In the genomic region with DNA sequence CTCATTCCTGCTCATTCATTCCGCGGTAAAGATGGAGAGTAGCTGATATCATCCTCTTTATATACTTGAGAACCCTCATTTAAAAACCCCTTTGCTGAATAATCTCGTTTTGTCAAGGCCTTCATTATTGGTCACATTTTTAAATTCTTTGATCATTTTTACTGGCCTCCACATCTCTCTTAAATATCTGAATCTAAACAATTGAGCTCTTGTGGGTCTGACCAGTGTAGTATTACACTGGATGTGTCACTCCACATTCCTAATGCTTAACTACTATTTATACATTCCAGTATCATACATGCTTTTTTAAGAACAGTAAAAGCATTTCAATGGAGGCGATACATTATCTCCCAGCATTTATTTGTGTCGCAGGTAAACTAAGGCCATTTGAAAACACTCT, we compare ENCODE assay signal across 1 cellular context.
TF ChIP-seq lines count a peak whose summit lies in the region.

No MANE protein-coding gene starts in this region.

TF ChIP-seq in HepG2, 621 proteins besides CTCF, POLR2A, EP300 and RAD21:
- no peak for TF ChIP-seq ZBTB42 (CRISPR knock-in tag; IDR thresholded peaks at IDR 0.05)
- TF ChIP-seq, protein P1, sequence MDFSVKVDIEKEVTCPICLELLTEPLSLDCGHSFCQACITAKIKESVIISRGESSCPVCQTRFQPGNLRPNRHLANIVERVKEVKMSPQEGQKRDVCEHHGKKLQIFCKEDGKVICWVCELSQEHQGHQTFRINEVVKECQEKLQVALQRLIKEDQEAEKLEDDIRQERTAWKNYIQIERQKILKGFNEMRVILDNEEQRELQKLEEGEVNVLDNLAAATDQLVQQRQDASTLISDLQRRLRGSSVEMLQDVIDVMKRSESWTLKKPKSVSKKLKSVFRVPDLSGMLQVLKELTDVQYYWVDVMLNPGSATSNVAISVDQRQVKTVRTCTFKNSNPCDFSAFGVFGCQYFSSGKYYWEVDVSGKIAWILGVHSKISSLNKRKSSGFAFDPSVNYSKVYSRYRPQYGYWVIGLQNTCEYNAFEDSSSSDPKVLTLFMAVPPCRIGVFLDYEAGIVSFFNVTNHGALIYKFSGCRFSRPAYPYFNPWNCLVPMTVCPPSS (IDR thresholded peaks at IDR 0.05) = no peak
- TF ChIP-seq, protein P2, sequence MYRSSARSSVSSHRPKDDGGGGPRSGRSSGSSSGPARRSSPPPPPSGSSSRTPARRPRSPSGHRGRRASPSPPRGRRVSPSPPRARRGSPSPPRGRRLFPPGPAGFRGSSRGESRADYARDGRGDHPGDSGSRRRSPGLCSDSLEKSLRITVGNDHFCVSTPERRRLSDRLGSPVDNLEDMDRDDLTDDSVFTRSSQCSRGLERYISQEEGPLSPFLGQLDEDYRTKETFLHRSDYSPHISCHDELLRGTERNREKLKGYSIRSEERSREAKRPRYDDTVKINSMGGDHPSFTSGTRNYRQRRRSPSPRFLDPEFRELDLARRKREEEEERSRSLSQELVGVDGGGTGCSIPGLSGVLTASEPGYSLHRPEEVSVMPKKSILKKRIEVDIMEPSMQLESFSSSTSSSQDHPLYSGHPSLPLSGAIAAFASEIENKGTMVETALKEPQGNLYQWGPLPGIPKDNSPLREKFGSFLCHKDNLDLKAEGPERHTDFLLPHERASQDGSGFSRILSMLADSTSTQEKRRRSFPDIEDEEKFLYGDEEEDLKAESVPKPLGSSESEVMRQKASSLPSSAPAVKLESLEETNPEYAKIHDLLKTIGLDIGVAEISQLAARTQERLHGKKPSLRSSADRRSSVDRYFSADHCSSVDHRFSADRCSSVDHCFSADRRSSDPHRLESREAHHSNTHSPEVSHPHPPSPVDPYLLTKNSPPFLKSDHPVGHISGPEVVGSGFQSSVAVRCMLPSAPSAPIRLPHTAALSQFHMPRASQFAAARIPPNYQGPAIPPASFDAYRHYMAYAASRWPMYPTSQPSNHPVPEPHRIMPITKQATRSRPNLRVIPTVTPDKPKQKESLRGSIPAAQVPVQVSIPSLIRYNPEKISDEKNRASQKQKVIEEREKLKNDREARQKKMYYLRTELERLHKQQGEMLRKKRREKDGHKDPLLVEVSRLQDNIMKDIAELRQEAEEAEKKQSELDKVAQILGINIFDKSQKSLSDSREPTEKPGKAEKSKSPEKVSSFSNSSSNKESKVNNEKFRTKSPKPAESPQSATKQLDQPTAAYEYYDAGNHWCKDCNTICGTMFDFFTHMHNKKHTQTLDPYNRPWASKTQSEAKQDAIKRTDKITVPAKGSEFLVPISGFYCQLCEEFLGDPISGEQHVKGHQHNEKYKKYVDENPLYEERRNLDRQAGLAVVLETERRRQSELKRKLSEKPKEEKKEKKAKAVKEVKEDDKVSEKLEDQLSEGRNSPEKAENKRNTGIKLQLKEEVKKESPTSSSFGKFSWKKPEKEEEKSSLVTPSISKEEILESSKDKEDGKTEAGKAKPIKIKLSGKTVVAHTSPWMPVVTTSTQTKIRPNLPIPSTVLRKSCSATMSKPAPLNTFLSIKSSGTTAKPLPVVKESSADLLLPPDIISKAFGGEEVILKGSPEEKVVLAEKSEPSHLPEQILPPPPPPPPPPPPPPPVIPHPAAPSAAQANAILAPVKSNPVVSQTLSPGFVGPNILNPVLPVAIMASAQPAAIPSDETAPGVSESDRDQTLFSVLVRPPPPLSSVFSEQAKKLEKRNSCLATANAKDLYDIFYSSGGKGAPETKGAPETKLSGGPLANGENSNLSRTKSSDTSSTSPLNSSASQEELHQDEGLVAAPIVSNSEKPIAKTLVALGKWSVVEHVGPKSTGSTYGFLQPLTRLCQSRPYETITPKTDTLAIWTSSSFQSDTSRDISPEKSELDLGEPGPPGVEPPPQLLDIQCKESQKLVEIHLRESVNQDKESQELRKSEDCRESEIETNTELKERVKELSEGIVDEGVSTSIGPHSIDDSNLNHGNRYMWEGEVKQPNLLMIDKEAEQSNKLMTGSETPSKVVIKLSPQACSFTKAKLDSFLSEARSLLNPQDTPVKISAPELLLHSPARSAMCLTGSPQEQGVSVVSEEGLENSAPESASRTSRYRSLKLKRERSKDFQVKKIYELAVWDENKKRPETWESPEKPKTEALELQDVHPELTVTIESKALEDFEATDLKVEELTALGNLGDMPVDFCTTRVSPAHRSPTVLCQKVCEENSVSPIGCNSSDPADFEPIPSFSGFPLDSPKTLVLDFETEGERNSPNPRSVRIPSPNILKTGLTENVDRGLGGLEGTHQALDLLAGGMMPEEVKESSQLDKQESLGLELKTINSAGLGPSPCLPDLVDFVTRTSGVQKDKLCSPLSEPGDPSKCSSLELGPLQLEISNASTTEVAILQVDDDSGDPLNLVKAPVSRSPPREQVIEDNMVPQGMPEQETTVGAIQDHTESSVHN (CRISPR knock-in tag; IDR thresholded peaks at IDR 0.05) = no peak
- no peak for TF ChIP-seq ZFYVE20 (CRISPR knock-in tag; IDR thresholded peaks at IDR 0.05; ENCODE audit: borderline replicate concordance, low read depth)
- TF ChIP-seq, protein P3, sequence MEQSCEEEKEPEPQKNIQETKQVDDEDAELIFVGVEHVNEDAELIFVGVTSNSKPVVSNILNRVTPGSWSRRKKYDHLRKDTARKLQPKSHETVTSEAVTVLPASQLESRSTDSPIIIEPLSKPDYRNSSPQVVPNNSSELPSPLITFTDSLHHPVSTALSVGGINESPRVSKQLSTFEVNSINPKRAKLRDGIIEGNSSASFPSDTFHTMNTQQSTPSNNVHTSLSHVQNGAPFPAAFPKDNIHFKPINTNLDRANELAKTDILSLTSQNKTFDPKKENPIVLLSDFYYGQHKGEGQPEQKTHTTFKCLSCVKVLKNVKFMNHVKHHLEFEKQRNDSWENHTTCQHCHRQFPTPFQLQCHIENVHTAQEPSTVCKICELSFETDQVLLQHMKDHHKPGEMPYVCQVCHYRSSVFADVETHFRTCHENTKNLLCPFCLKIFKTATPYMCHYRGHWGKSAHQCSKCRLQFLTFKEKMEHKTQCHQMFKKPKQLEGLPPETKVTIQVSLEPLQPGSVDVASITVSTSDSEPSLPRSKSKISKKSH (CRISPR knock-in tag; IDR thresholded peaks at IDR 0.05; ENCODE audit: borderline replicate concordance) = no peak
- TF ChIP-seq SATB2 (CRISPR knock-in tag; IDR thresholded peaks at IDR 0.05) = no peak
TF ChIP-seq in HepG2: peak in this region for 0.
